In genomic region chr1:39080884-39081265, GRCh38 we compare ENCODE assay signal across 1 cellular context.
TF ChIP-seq lines count a peak whose summit lies in the region.

No MANE protein-coding gene starts in this region.

TF ChIP-seq in GM12878, 131 proteins besides CTCF, POLR2A, EP300 and RAD21 (continued from another document):
- TF ChIP-seq ZNF592 (IDR thresholded peaks at IDR 0.05) (no peak), MTA3 (IDR thresholded peaks at IDR 0.05; ENCODE audit: borderline replicate concordance, low read length) (no peak), ZBTB11 (CRISPR knock-in tag; IDR thresholded peaks at IDR 0.05) (no peak), POLR2AphosphoS2 (IDR thresholded peaks at IDR 0.05; ENCODE audit: low read depth, low read length) (no peak), CBX3 (IDR thresholded peaks at IDR 0.05; ENCODE audit: borderline replicate concordance, low read depth) (no peak), BRCA1 (IDR thresholded peaks at IDR 0.05; ENCODE audit: low read depth, low read length) (no peak), ELK1 (IDR thresholded peaks at IDR 0.05; ENCODE audit: low read depth, low read length) (no peak)
